Comparison of ENCODE assay signal across 12 cellular contexts in genomic region chr12:63862187-63863107, GRCh38. TPM values are rescaled to one million over a fixed set of nuclear protein-coding genes. Genes with fewer than 3 reads are reported as not detected.
DNase-seq lines count a peak whose midpoint lies in the region; ATAC-seq, FAIRE-seq and TF ChIP-seq lines count a peak whose summit lies in the region.
"Had no signal": no experiment of that assay in that cellular context is flagged by ENCODE, and none has a peak within 500 bp of the region (broad histone marks: within the 10 kb centered on the region; RNA-seq: fewer than 3 reads in every experiment).

No MANE protein-coding gene starts in this region.

- H3K4me1 ChIP-seq in HAP-1: peaks cover 15% of the 10 kb centered on the region
- H3K4me1 ChIP-seq in skeletal muscle satellite cell (ENCODE audit: control insufficient read depth, insufficient read depth, low read length): peaks cover 29% of the 10 kb centered on the region

- CTCF ChIA-PET in activated naive CD4-positive, alpha-beta T cell treated with anti-CD3 and anti-CD28 coated beads, Interleukin-2, amount 10 ng/mL, durations not matched to agents 7 days and 5 days (lab: Charles Lee): no interaction called here

- no peak for FAIRE-seq in GM19239 (lab: Jason Lieb, UNC)

- peak overlapping the region; percentile 50 for H3K4me2 ChIP-seq in skeletal muscle satellite cell (ENCODE audit: low read length)

- H3K27me3 ChIP-seq in HAP-1 (ENCODE audit: low read depth) (no peaks in the 10 kb centered on the region), skeletal muscle satellite cell (ENCODE audit: control insufficient read depth, insufficient read depth, low read length) (no peaks in the 10 kb centered on the region)

- H3K4me3 ChIP-seq in HAP-1 (no peak overlapping the region), skeletal muscle satellite cell (ENCODE audit: low read length) (no peak overlapping the region)

- H3K36me3 ChIP-seq in HAP-1 (replicated peaks): no peaks in the 10 kb centered on the region
- H3K36me3 ChIP-seq in skeletal muscle satellite cell (ENCODE audit: insufficient read depth, low read length): no peaks in the 10 kb centered on the region

- in situ Hi-C loops in HAP-1 (cut with MboI; ENCODE audit: low sequenced_read_pairs): no loop called here

- intact Hi-C loops in natural killer cell (cut with micrococcal nuclease): no loop called here

- no peak overlapping the region for H3K27ac Mint-ChIP-seq in activated naive CD4-positive, alpha-beta T cell treated with anti-CD3 and anti-CD28 coated beads, Interleukin-2, amount 10 ng/mL, durations not matched to agents 7 days and 5 days
- no peak overlapping the region for H3K27ac Mint-ChIP-seq in natural killer cell

- peak; percentile 41 to 46 for DNase-seq in HAP-1 (ENCODE audit: low spot score in 2 of 2)
- DNase-seq in T1000 (lab: John Stamatoyannopoulos, UW): peak; percentile 18
- DNase-seq in hepatic stellate cell (ENCODE audit: low spot score): peak; percentile 16
- DNase-seq in GM19239 (ENCODE audit: insufficient read length, low spot score): no peak
- no peak for DNase-seq in activated naive CD4-positive, alpha-beta T cell treated with anti-CD3 and anti-CD28 coated beads, Interleukin-2, amount 10 ng/mL, durations not matched to agents 7 days and 5 days
- DNase-seq in natural killer cell: no peak
- DNase-seq: central memory CD4-positive, alpha-beta T cell; NCI-H1105; retina; RPMI8226 had no signal

- H3K9me3 ChIP-seq in HAP-1 (no peaks in the 10 kb centered on the region), skeletal muscle satellite cell (replicated peaks; ENCODE audit: low read length) (no peaks in the 10 kb centered on the region)

- H3K4me1 Mint-ChIP-seq in activated naive CD4-positive, alpha-beta T cell treated with anti-CD3 and anti-CD28 coated beads, Interleukin-2, amount 10 ng/mL, durations not matched to agents 7 days and 5 days: no peaks in the 10 kb centered on the region
- no peaks in the 10 kb centered on the region for H3K4me1 Mint-ChIP-seq in natural killer cell

- H3K9me3 Mint-ChIP-seq in activated naive CD4-positive, alpha-beta T cell treated with anti-CD3 and anti-CD28 coated beads, Interleukin-2, amount 10 ng/mL, durations not matched to agents 7 days and 5 days: no peaks in the 10 kb centered on the region
- H3K9me3 Mint-ChIP-seq in natural killer cell: no peaks in the 10 kb centered on the region

- no peak overlapping the region for H3K4me3 Mint-ChIP-seq in activated naive CD4-positive, alpha-beta T cell treated with anti-CD3 and anti-CD28 coated beads, Interleukin-2, amount 10 ng/mL, durations not matched to agents 7 days and 5 days
- H3K4me3 Mint-ChIP-seq in natural killer cell: no peak overlapping the region

- TF ChIP-seq CTCF in natural killer cell (IDR thresholded peaks at IDR 0.05): no peak

- H3K9ac ChIP-seq in skeletal muscle satellite cell (ENCODE audit: low read depth, low read length): no peak overlapping the region

- ATAC-seq in HG02885 (IDR thresholded peaks at IDR 0.05; ENCODE audit: poor library complexity, unreplicated experiment) (no peak), natural killer cell (no peak)

- no peaks in the 10 kb centered on the region for H3K27me3 Mint-ChIP-seq in activated naive CD4-positive, alpha-beta T cell treated with anti-CD3 and anti-CD28 coated beads, Interleukin-2, amount 10 ng/mL, durations not matched to agents 7 days and 5 days
- no peaks in the 10 kb centered on the region for H3K27me3 Mint-ChIP-seq in natural killer cell (ENCODE audit: low read depth in 2 of 2)

- H3K36me3 Mint-ChIP-seq in activated naive CD4-positive, alpha-beta T cell treated with anti-CD3 and anti-CD28 coated beads, Interleukin-2, amount 10 ng/mL, durations not matched to agents 7 days and 5 days: no peaks in the 10 kb centered on the region
- no peaks in the 10 kb centered on the region for H3K36me3 Mint-ChIP-seq in natural killer cell

RNA-seq across cellular contexts. Expression of gene SRGAP1, which starts 17.9 kb away (rescaled TPM):
- 19.0 and 20.5 TPM in 2 replicates for total RNA-seq in skeletal muscle satellite cell (2012; rRNA removed)
- total RNA-seq in natural killer cell: under 1 TPM; 0.10 to 0.49 (median 0.16) TPM

Comparison
In these comparisons a context has a peak if more than half of its experiments do, and no peak if none do; other contexts are left out.
1. DNase-seq: peak in HAP-1 (2 of 2), T1000 (single experiment) and hepatic stellate cell (single experiment); none in GM19239 (single experiment), activated naive CD4-positive, alpha-beta T cell treated with anti-CD3 and anti-CD28 coated beads, Interleukin-2, amount 10 ng/mL, durations not matched to agents 7 days and 5 days (single experiment) and natural killer cell (single experiment).